Comparison of ENCODE assay signal across 23 cellular contexts in the genomic region with DNA sequence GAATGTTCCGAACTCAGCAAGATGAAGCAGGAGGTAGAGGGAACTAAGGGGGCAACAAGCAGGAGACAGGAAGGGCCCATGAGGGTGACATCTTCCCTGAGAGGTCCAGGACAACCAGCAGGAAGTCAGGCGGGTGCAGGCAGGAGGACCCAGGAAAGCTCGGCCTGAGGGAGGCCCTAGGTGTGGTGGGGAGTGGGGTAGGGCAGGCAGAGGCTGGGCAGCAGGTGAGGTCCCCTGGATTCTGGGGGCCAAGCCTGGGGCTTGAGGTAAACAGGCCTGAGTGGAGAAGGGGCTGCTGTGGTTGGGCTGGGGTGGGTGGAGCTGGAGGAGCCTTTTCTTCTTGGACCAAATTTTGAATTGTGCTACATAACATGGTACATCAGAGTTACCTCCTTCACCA. TPM values are rescaled to one million over a fixed set of nuclear protein-coding genes. Genes with fewer than 3 reads are reported as not detected.
"Had no signal": no experiment of that assay in that cellular context is flagged by ENCODE, and none has a peak within 500 bp of the region (broad histone marks: within the 10 kb centered on the region; RNA-seq: fewer than 3 reads in every experiment).

No MANE protein-coding gene starts in this region.

- H3K36me3 ChIP-seq: MG63, SJSA1 had no signal

- H3K27ac ChIP-seq: SJSA1, SK-N-MC had no signal

- H3K9me3 ChIP-seq: MG63, SJSA1 had no signal

- DNase-seq: IMR-90, KG1, MG63, NCI-H1092, NCI-H1105 treated with DMSO at 0.1 percent for 48 hours, NCI-H1417 treated with DMSO at 0.1 percent for 48 hours, NCI-H146, NCI-H1694 treated with DMSO at 0.1 percent for 48 hours, NCI-H1930, NCI-H2081, NCI-H2107, NCI-H2227 treated with DMSO at 0.1 percent for 48 hours, NCI-H524, NCI-H526 treated with DMSO at 0.1 percent for 48 hours, NCI-H774, Right ventricle myocardium superior, RPMI8226, SIG-M5 had no signal

- H3K4me3 ChIP-seq: MG63, SJSA1, SK-N-MC had no signal

- H3K27me3 ChIP-seq: MG63, SJSA1 had no signal

- H3K4me1 ChIP-seq: SJSA1 had no signal

- ATAC-seq: HepG2 had no signal

RNA-seq across cellular contexts. Expression of gene ALPG, which starts 4.1 kb away (rescaled TPM):
- total RNA-seq: HepG2, HT1080, IMR-90, NCI-H460, Right ventricle myocardium superior had no signal

RNA-seq across cellular contexts. Expression of gene ALPP, which starts 24.0 kb away (rescaled TPM):
- total RNA-seq: HepG2, HT1080, IMR-90, NCI-H460, Right ventricle myocardium superior had no signal

RNA-seq across cellular contexts. Expression of gene ALPI, which starts 53.4 kb away (rescaled TPM):
- total RNA-seq: HepG2, HT1080, IMR-90, NCI-H460, Right ventricle myocardium superior, SJSA1 had no signal
